In genomic region chr2:177618270-177619253, GRCh38 we compare ENCODE assay signal across 1 cellular context.
A peak's percentile ranks its signal among the peaks of the same experiment; 100 is the strongest.
TF ChIP-seq lines count a peak whose summit lies in the region.

No MANE protein-coding gene starts in this region.

TF ChIP-seq in HepG2, 621 proteins besides CTCF, POLR2A, EP300 and RAD21 (continued from another document and continues in another):
- TF ChIP-seq RFX3 (CRISPR knock-in tag; IDR thresholded peaks at IDR 0.05) (peak; percentile 98), ZNF614 (CRISPR knock-in tag; IDR thresholded peaks at IDR 0.05; ENCODE audit: borderline replicate concordance) (peak; percentile 52; the same call in 1 of the 2 replicates), ELF3 (CRISPR knock-in tag; IDR thresholded peaks at IDR 0.05) (peak; percentile 78), ZFP82 (CRISPR knock-in tag; IDR thresholded peaks at IDR 0.05; ENCODE audit: borderline replicate concordance) (no peak), KLF15 (CRISPR knock-in tag; IDR thresholded peaks at IDR 0.05; ENCODE audit: borderline replicate concordance) (peak; percentile 23; the same call in 1 of the 2 replicates), ZNF562 (CRISPR knock-in tag; IDR thresholded peaks at IDR 0.05; ENCODE audit: borderline replicate concordance) (no peak), ZBTB34 (CRISPR knock-in tag; IDR thresholded peaks at IDR 0.05) (peak; percentile 78; the same call in 1 of the 2 replicates), PCBP1 (IDR thresholded peaks at IDR 0.05; ENCODE audit: borderline replicate concordance, low read depth, low read length) (no peak), ZBTB3 (CRISPR knock-in tag; IDR thresholded peaks at IDR 0.05; ENCODE audit: borderline replicate concordance, low read depth) (peak; percentile 36; the same call in 1 of the 2 replicates), ZNF713 (CRISPR knock-in tag; IDR thresholded peaks at IDR 0.05) (no peak), GATAD2A (CRISPR knock-in tag; IDR thresholded peaks at IDR 0.05) (peak; percentile 57; the same call in 1 of the 2 replicates), ZNF383 (CRISPR knock-in tag; IDR thresholded peaks at IDR 0.05; ENCODE audit: borderline replicate concordance) (0 out of 2 replicates have a peak, but pooled peaks have one; percentile 75), ZZZ3 (CRISPR knock-in tag; IDR thresholded peaks at IDR 0.05; ENCODE audit: borderline replicate concordance) (no peak), PATZ1 (CRISPR knock-in tag; IDR thresholded peaks at IDR 0.05) (peak; percentile 67), ZNF20 (CRISPR knock-in tag; IDR thresholded peaks at IDR 0.05) (no peak), ZMYM2 (CRISPR knock-in tag; IDR thresholded peaks at IDR 0.05) (peak; percentile 87), THAP11 (CRISPR knock-in tag; IDR thresholded peaks at IDR 0.05) (peak; percentile 98), PRDM10 (CRISPR knock-in tag; IDR thresholded peaks at IDR 0.05; ENCODE audit: low read depth) (peak; percentile 80; the same call in 1 of the 2 replicates), ZNF552 (CRISPR knock-in tag; IDR thresholded peaks at IDR 0.05; ENCODE audit: borderline replicate concordance) (peak; percentile 24; the same call in 1 of the 2 replicates), YY1 (IDR thresholded peaks at IDR 0.05; ENCODE audit: insufficient read depth, insufficient replicate concordance, low read depth, low read length) (peak; percentile 75), ZC3H13 (CRISPR knock-in tag; IDR thresholded peaks at IDR 0.05) (peak; percentile 86), CBX2 (IDR thresholded peaks at IDR 0.05; ENCODE audit: low read depth, low read length) (no peak), CBX2 (CRISPR knock-in tag; IDR thresholded peaks at IDR 0.05; ENCODE audit: low read depth) (0 out of 2 replicates have a peak, but pooled peaks have one; percentile 78), SNAPC4 (CRISPR knock-in tag; IDR thresholded peaks at IDR 0.05) (peak; percentile 89; the same call in 1 of the 2 replicates), ZNF652 (CRISPR knock-in tag; IDR thresholded peaks at IDR 0.05; ENCODE audit: borderline replicate concordance, low read depth) (peak; percentile 50; the same call in 1 of the 2 replicates), ZBTB1 (CRISPR knock-in tag; IDR thresholded peaks at IDR 0.05; ENCODE audit: borderline replicate concordance) (no peak), ZNF75D (CRISPR knock-in tag; IDR thresholded peaks at IDR 0.05; ENCODE audit: borderline replicate concordance) (0 out of 2 replicates have a peak, but pooled peaks have one; percentile 54), TARDBP (CRISPR knock-in tag; IDR thresholded peaks at IDR 0.05) (peak; percentile 82), MYPOP (CRISPR knock-in tag; IDR thresholded peaks at IDR 0.05) (peak; percentile 92), TRAFD1 (CRISPR knock-in tag; IDR thresholded peaks at IDR 0.05; ENCODE audit: borderline replicate concordance) (peak; percentile 80; the same call in 1 of the 2 replicates), HNRNPLL (IDR thresholded peaks at IDR 0.05; ENCODE audit: low read depth, low read length, poor library complexity, severe bottlenecking) (peak; percentile 88), ZNF883 (CRISPR knock-in tag; IDR thresholded peaks at IDR 0.05; ENCODE audit: not compliant biosample characterization) (peak; percentile 86), SMAD3 (CRISPR knock-in tag; IDR thresholded peaks at IDR 0.05) (peak; percentile 18; the same call in 1 of the 2 replicates), GRHL1 (CRISPR knock-in tag; conservative IDR thresholded peaks at IDR 0.05) (no peak), DDIT3 (CRISPR knock-in tag; IDR thresholded peaks at IDR 0.05) (0 out of 2 replicates have a peak, but pooled peaks have one; percentile 55), HOXA5 (CRISPR knock-in tag; IDR thresholded peaks at IDR 0.05) (peak; percentile 21; the same call in 1 of the 2 replicates), NFKB2 (CRISPR knock-in tag; IDR thresholded peaks at IDR 0.05; ENCODE audit: borderline replicate concordance) (peak; percentile 46; the same call in 1 of the 2 replicates)
